Comparison of ENCODE assay signal across 26 cellular contexts in the genomic region with DNA sequence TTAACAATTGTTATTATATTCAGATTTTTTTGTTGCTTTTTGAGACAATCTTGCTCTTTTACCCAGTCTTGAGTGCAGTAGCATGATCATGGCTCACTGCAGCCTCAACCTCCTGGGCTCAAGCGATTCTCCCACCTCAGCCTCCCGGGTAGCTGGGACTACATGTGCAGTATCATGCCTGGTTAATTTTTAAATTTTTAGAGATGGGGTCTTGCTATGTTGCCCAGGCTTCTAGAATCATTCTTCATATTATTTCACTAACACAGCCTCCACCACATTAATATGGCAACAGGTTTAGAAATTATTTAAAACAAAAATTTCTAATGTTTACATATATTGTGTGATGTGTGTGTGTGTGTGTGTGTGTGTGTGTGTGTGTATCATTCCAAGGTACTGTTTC.
"Had no signal": no experiment of that assay in that cellular context is flagged by ENCODE, and none has a peak within 500 bp of the region (broad histone marks: within the 10 kb centered on the region; RNA-seq: fewer than 3 reads in every experiment).

No MANE protein-coding gene starts in this region.

- H3K27me3 ChIP-seq: esophagus muscularis mucosa, foreskin keratinocyte, gastroesophageal sphincter, heart left ventricle, hepatocyte, ovary, spleen, testis, tibial artery had no signal

- H3K27ac ChIP-seq: coronary artery, foreskin keratinocyte, ovary had no signal

- DNase-seq: dermis blood vessel endothelial cell; effector memory CD4-positive, alpha-beta T cell; foreskin keratinocyte; heart left ventricle; kidney; mesenchymal stem cell; naive thymus-derived CD8-positive, alpha-beta T cell; nephron progenitor cell; occipital lobe; ovary; psoas muscle; spleen; stimulated activated CD4-positive, alpha-beta T cell treated with anti-CD3 and anti-CD28 coated beads, Interleukin-4, amount 100 ng/mL, for 4 hours; stimulated activated naive CD8-positive, alpha-beta T cell treated with anti-CD3 and anti-CD28 coated beads, Interleukin-15, Interleukin-2, amounts not matched to agents 100 U/mL and 50 U/mL, for 24 hours; substantia nigra; testis; tibial artery had no signal

- H3K9me3 ChIP-seq: esophagus muscularis mucosa, gastroesophageal sphincter, heart left ventricle, ovary, psoas muscle, spleen, testis, tibial artery had no signal

- H3K27ac Mint-ChIP-seq: mesothelial cell of epicardium, nephron progenitor cell had no signal

- H3K4me3 Mint-ChIP-seq: nephron progenitor cell had no signal

- H3K9me3 Mint-ChIP-seq: mesothelial cell of epicardium; naive thymus-derived CD8-positive, alpha-beta T cell; nephron progenitor cell; stimulated activated memory B cell treated with anti-CD40 and anti-IgM and Interleukin-4, amounts not matched to agents 10 μg/mL and 1 μg/mL and 100 μg/mL, for 72 hours; type B pancreatic cell had no signal

- H3K4me3 ChIP-seq: coronary artery, hepatocyte, ovary had no signal

- H3K36me3 ChIP-seq: ovary had no signal

- ATAC-seq: foreskin keratinocyte; gastroesophageal sphincter; heart left ventricle; left lobe of liver; naive thymus-derived CD8-positive, alpha-beta T cell; psoas muscle; right cardiac atrium; stimulated activated memory B cell treated with anti-CD40 and anti-IgM and Interleukin-4, amounts not matched to agents 10 μg/mL and 1 μg/mL and 100 μg/mL, for 72 hours; stimulated activated naive CD8-positive, alpha-beta T cell treated with anti-CD3 and anti-CD28 coated beads, Interleukin-15, Interleukin-2, amounts not matched to agents 100 U/mL and 50 U/mL, for 24 hours had no signal

- H3K27me3 Mint-ChIP-seq: naive thymus-derived CD8-positive, alpha-beta T cell; stimulated activated memory B cell treated with anti-CD40 and anti-IgM and Interleukin-4, amounts not matched to agents 10 μg/mL and 1 μg/mL and 100 μg/mL, for 72 hours; type B pancreatic cell had no signal
